ENCODE assay signal across 8 cellular contexts in the genomic region with DNA sequence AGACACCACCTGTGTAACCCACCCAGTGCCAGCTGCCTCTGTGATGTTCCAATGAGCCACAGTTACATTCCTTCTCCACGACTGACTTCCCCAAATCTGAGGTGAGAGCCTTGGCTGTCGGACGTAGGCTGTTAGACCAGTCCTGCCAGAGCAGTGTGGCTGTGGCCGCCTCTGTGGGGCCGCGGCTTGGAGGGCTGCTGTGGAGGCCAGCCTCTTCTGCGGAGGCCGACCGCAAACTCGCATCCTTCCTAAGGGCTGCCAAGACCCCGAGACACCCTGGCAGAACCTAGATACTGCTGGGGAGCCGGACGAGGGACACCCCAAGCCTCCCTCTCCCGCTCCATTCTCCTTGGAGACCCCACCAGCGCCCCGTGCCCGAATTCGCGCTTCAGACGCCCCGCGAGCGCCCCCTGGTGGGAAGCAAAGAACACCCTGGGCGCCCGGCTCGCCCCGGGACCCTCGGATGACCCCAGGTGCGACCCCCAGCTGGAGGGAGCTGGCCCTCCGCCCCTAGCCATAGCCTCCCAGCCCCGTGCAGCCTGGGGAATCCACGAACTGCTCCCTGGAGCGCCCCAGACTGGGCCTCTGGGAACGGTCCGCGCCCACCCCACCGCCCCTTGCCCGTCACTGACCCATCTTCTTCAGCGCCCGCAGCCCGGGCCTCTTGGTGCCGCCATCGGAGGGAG. TPM values are rescaled to one million over a fixed set of nuclear protein-coding genes. Genes with fewer than 3 reads are reported as not detected.
A peak's percentile ranks its signal among the peaks of the same experiment; 100 is the strongest.
DNase-seq lines count a peak whose midpoint lies in the region; ATAC-seq and TF ChIP-seq lines count a peak whose summit lies in the region.

No MANE protein-coding gene starts in this region.

- peaks cover 39% of the 10 kb centered on the region for H3K4me1 Mint-ChIP-seq in MCF 10A (ENCODE audit: insufficient read depth, unreplicated experiment)

- H3K36me3 Mint-ChIP-seq in MCF 10A (ENCODE audit: insufficient read depth, unreplicated experiment): peaks cover 5% of the 10 kb centered on the region

- no peaks in the 10 kb centered on the region for H3K9me3 Mint-ChIP-seq in MCF 10A (ENCODE audit: unreplicated experiment)

- intact Hi-C loops in MCF 10A (cut with micrococcal nuclease): loop anchor here (2.0 to 5.0 kb wide), 4 partner anchors 23 to 231 kb away; a partner anchor contains a TSS

- POLR2A ChIA-PET in MCF 10A (lab: Yijun Ruan, JAX): interaction anchor here (0.5 to 1.5 kb wide), 3 partner anchors 20 to 377 kb away, joined by 3 to 5 read pairs (median 4); no protein-coding TSS in a partner anchor

- ATAC-seq in activated CD4-positive, CD25-positive, alpha-beta regulatory T cell treated with anti-CD3 and anti-CD28 coated beads, Interleukin-2, amount 50 U/mL, for 24 hours: no peak
- no peak for ATAC-seq in HG02798 (IDR thresholded peaks at IDR 0.05; ENCODE audit: poor library complexity, unreplicated experiment)

- peak overlapping the region; percentile 80 for H3K4me3 Mint-ChIP-seq in MCF 10A (ENCODE audit: unreplicated experiment)

- H3K27me3 Mint-ChIP-seq in MCF 10A (ENCODE audit: insufficient read depth, unreplicated experiment): no peaks in the 10 kb centered on the region

- peak; percentile 98 for TF ChIP-seq CTCF in MCF 10A (IDR thresholded peaks at IDR 0.05; ENCODE audit: unreplicated experiment)

- H3K27ac Mint-ChIP-seq in MCF 10A (ENCODE audit: low read depth, unreplicated experiment): no peak overlapping the region

- no TSS peak for BruUV-seq in MCF 10A (replicated peaks; lab: Mats Ljungman, UMichigan)

- peak; percentile 32 to 46 (median 40) for DNase-seq in activated CD4-positive, CD25-positive, alpha-beta regulatory T cell (lab: John Stamatoyannopoulos, UW)
- DNase-seq in SW480 (ENCODE audit: low spot score) (peak; percentile 50), MCF 10A (ENCODE audit: unreplicated experiment) (no peak), kidney tubule cell (ENCODE audit: low spot score) (peak; percentile 36), SHP77 treated with DMSO at 0.1 percent for 48 hours (lab: John Stamatoyannopoulos, UW) (no peak)
- DNase-seq in stimulated activated CD4-positive, alpha-beta T cell treated with anti-CD3 and anti-CD28 coated beads, Interleukin-4, amount 100 ng/mL, for 24 hours: peak; percentile 49

- CTCF ChIA-PET in MCF 10A (lab: Yijun Ruan, JAX): interaction anchor here (0.5 to 2.2 kb wide), 13 partner anchors 12 to 349 kb away, joined by 3 to 17 read pairs (median 4); a partner anchor contains a TSS

RNA-seq across cellular contexts. Expression of a gene that starts 0.6 kb away (rescaled TPM):
- total RNA-seq in MCF 10A (2022): 54.5 and 69.7 TPM in 2 replicates

RNA-seq across cellular contexts. Expression of a gene that starts 3.7 kb away (rescaled TPM):
- 7.2 and 7.8 TPM in 2 replicates for total RNA-seq in MCF 10A (2022)

RNA-seq across cellular contexts. Expression of a gene that starts 16.5 kb away (rescaled TPM):
- total RNA-seq in MCF 10A (2022): 22.5 and 26.7 TPM in 2 replicates

RNA-seq across cellular contexts. Expression of a gene that starts 29.9 kb away (rescaled TPM):
- 5.1 and 7.7 TPM in 2 replicates for total RNA-seq in MCF 10A (2022)

Comparison
In these comparisons a context has a peak if more than half of its experiments do, and no peak if none do; other contexts are left out.
1. DNase-seq: peak in activated CD4-positive, CD25-positive, alpha-beta regulatory T cell (4 of 4), SW480 (single experiment), kidney tubule cell (single experiment) and stimulated activated CD4-positive, alpha-beta T cell treated with anti-CD3 and anti-CD28 coated beads, Interleukin-4, amount 100 ng/mL, for 24 hours (single experiment); none in MCF 10A (single experiment) and SHP77 treated with DMSO at 0.1 percent for 48 hours (single experiment).